In the genomic region with DNA sequence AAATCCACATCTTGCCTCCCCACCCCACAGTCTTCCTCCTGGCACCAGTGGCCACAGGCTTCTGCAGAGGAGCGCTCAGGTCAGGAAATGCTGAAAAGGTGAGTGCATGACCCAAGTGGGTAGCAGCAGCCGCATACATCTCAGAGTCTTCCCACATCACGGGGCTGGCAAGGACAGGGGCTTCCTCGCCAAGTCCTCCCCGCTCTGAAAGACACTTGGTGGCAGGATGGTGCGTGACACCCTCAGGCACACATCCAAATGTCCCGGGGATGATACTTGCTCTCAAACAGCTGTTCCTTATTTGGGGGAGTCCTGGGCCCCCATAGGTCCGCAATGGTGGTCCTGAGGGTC, we compare ENCODE assay signal across 1 cellular context.
TF ChIP-seq lines count a peak whose summit lies in the region.

No MANE protein-coding gene starts in this region.

TF ChIP-seq in SK-N-SH, 30 proteins besides CTCF, POLR2A, EP300 and RAD21:
- TF ChIP-seq NFIC (IDR thresholded peaks at IDR 0.05; ENCODE audit: borderline replicate concordance) = peak; percentile 37; the same call in 1 of the 2 replicates
- no peak for TF ChIP-seq FOXM1 (IDR thresholded peaks at IDR 0.05; ENCODE audit: low read depth)
